Comparison of ENCODE assay signal across 21 cellular contexts in the genomic region with DNA sequence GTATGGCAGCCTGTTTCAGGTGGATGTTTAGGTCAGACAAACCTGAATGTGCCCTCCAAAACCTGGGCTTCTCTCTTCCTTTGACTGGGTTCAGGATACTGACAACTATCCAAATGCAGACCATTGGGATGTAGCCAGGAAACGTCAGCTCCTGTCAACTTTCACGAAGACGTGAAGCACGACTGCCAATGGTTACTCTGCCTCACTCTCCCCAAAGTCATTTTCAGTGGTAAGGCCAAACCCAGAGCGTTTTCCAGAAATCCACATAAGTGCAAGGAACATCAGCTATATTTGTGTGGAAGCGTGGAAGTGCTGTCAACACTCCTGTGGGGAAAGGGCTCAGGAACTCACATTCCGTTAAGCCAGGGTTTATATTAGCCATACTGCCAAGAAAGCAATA. TPM values are rescaled to one million over a fixed set of nuclear protein-coding genes. Genes with fewer than 3 reads are reported as not detected.
DNase-seq lines count a peak whose midpoint lies in the region; ATAC-seq and TF ChIP-seq lines count a peak whose summit lies in the region.
"Had no signal": no experiment of that assay in that cellular context is flagged by ENCODE, and none has a peak within 500 bp of the region (broad histone marks: within the 10 kb centered on the region; RNA-seq: fewer than 3 reads in every experiment).

No MANE protein-coding gene starts in this region.

- H3K36me3 ChIP-seq in heart right ventricle (no peaks in the 10 kb centered on the region), gastrocnemius medialis (no peaks in the 10 kb centered on the region), uterus (no peaks in the 10 kb centered on the region)
- no peaks in the 10 kb centered on the region for H3K36me3 ChIP-seq in CD8-positive, alpha-beta T cell (ENCODE audit: insufficient read depth, low read length)
- H3K36me3 ChIP-seq: SJSA1 had no signal

- H3K36me3 Mint-ChIP-seq in CD8-positive, alpha-beta T cell, result no peaks in the 10 kb centered on the region
- H3K36me3 Mint-ChIP-seq: activated CD8-positive, alpha-beta memory T cell treated with anti-CD3 and anti-CD28 coated beads, Interleukin-2, amount 10 ng/mL, durations not matched to agents 7 days and 5 days; activated naive CD4-positive, alpha-beta T cell treated with anti-CD3 and anti-CD28 coated beads, Interleukin-2, amount 10 ng/mL, durations not matched to agents 7 days and 5 days; CD14-positive monocyte; IgD-negative memory B cell; type B pancreatic cell had no signal

- H3K4me1 ChIP-seq in heart right ventricle (peaks cover 3 to 79% (median 67%) of the 10 kb centered on the region in 9 donors), gastrocnemius medialis (peaks cover 44 to 75% of the 10 kb centered on the region in 2 donors), uterus (no peaks in the 10 kb centered on the region)
- H3K4me1 ChIP-seq in CD8-positive, alpha-beta T cell (ENCODE audit: insufficient read depth, low read length), result no peaks in the 10 kb centered on the region

- in situ Hi-C loops in gastrocnemius medialis (cut with MboI; ENCODE audit: low sequenced_read_pairs in 4 of 4), result no loop called here

- ATAC-seq in heart right ventricle, result peak in 6 of 8 donors; percentile 30 to 83 (median 48)
- no peak for ATAC-seq in gastrocnemius medialis
- no peak for ATAC-seq in CD8-positive, alpha-beta T cell
- ATAC-seq: activated CD8-positive, alpha-beta memory T cell treated with anti-CD3 and anti-CD28 coated beads, Interleukin-2, amount 10 ng/mL, durations not matched to agents 7 days and 5 days had no signal

- CTCF ChIA-PET in CD8-positive, alpha-beta T cell (lab: Charles Lee), result no interaction called here

- H3K9me3 Mint-ChIP-seq in CD8-positive, alpha-beta T cell, result no peaks in the 10 kb centered on the region
- H3K9me3 Mint-ChIP-seq: activated CD4-positive, alpha-beta T cell treated with anti-CD3 and anti-CD28 coated beads, Interleukin-2, amount 10 ng/mL, durations not matched to agents 24 days and 14 days; activated naive CD4-positive, alpha-beta T cell treated with anti-CD3 and anti-CD28 coated beads, Interleukin-2, amount 10 ng/mL, durations not matched to agents 7 days and 5 days; CD14-positive monocyte; H9; IgD-negative memory B cell; neural crest cell; type B pancreatic cell had no signal

- TF ChIP-seq CTCF in heart right ventricle (IDR thresholded peaks at IDR 0.05) (no peak), gastrocnemius medialis (IDR thresholded peaks at IDR 0.05 in 4 of 5, conservative IDR thresholded peaks at IDR 0.05 in 1 of 5) (no peak), uterus (IDR thresholded peaks at IDR 0.05) (no peak)
- no peak for TF ChIP-seq CTCF in CD8-positive, alpha-beta T cell (IDR thresholded peaks at IDR 0.05)

- H3K27ac ChIP-seq in cingulate gyrus (ENCODE audit: low read depth, low read length), result peak overlapping the region; percentile 85
- peak overlapping the region; percentile 21 to 85 (median 80) for H3K27ac ChIP-seq in heart right ventricle
- H3K27ac ChIP-seq in gastrocnemius medialis, result peak overlapping the region; percentile 55 to 84 (median 74)
- H3K27ac ChIP-seq in uterus, result peak overlapping the region; percentile 54 to 65
- H3K27ac ChIP-seq in CD8-positive, alpha-beta T cell (ENCODE audit: low read depth, low read length), result no peak overlapping the region
- H3K27ac ChIP-seq: SJSA1 had no signal

- H3K9me3 ChIP-seq in heart right ventricle, result no peaks in the 10 kb centered on the region
- no peaks in the 10 kb centered on the region for H3K9me3 ChIP-seq in gastrocnemius medialis
- no peaks in the 10 kb centered on the region for H3K9me3 ChIP-seq in uterus
- H3K9me3 ChIP-seq in CD8-positive, alpha-beta T cell (ENCODE audit: low read length), result no peaks in the 10 kb centered on the region
- H3K9me3 ChIP-seq: SJSA1 had no signal

- H3K27me3 Mint-ChIP-seq in CD8-positive, alpha-beta T cell (ENCODE audit: low read depth), result peaks cover 10% of the 10 kb centered on the region
- H3K27me3 Mint-ChIP-seq: activated naive CD4-positive, alpha-beta T cell treated with anti-CD3 and anti-CD28 coated beads, Interleukin-2, amount 10 ng/mL, durations not matched to agents 7 days and 5 days; progenitor cell of endocrine pancreas; type B pancreatic cell had no signal

- no peak overlapping the region for H3K4me3 ChIP-seq in heart right ventricle
- H3K4me3 ChIP-seq in gastrocnemius medialis, result no peak overlapping the region
- no peak overlapping the region for H3K4me3 ChIP-seq in uterus
- no peak overlapping the region for H3K4me3 ChIP-seq in CD8-positive, alpha-beta T cell (ENCODE audit: low read depth, low read length)
- H3K4me3 ChIP-seq: SJSA1 had no signal

- H3K27ac Mint-ChIP-seq in CD8-positive, alpha-beta T cell, result no peak overlapping the region
- H3K27ac Mint-ChIP-seq: activated CD4-positive, alpha-beta T cell treated with anti-CD3 and anti-CD28 coated beads, Interleukin-2, amount 10 ng/mL, durations not matched to agents 24 days and 14 days; activated CD8-positive, alpha-beta memory T cell treated with anti-CD3 and anti-CD28 coated beads, Interleukin-2, amount 10 ng/mL, durations not matched to agents 7 days and 5 days; activated naive CD4-positive, alpha-beta T cell treated with anti-CD3 and anti-CD28 coated beads, Interleukin-2, amount 10 ng/mL, durations not matched to agents 7 days and 5 days; CD14-positive monocyte; H9; IgD-negative memory B cell; progenitor cell of endocrine pancreas; type B pancreatic cell had no signal

- H3K4me1 Mint-ChIP-seq in CD8-positive, alpha-beta T cell (ENCODE audit: low read depth), result no peaks in the 10 kb centered on the region
- H3K4me1 Mint-ChIP-seq: activated CD4-positive, alpha-beta T cell treated with anti-CD3 and anti-CD28 coated beads, Interleukin-2, amount 10 ng/mL, durations not matched to agents 24 days and 14 days; activated CD8-positive, alpha-beta memory T cell treated with anti-CD3 and anti-CD28 coated beads, Interleukin-2, amount 10 ng/mL, durations not matched to agents 7 days and 5 days; activated naive CD4-positive, alpha-beta T cell treated with anti-CD3 and anti-CD28 coated beads, Interleukin-2, amount 10 ng/mL, durations not matched to agents 7 days and 5 days; CD14-positive monocyte; H9; IgD-negative memory B cell; neural crest cell had no signal

- TF ChIP-seq POLR2A in gastrocnemius medialis (IDR thresholded peaks at IDR 0.05) (no peak), uterus (IDR thresholded peaks at IDR 0.05) (no peak)

- whole genome bisulfite sequencing in heart right ventricle, 2 donors, result 30 to 51% methylated on average over 7 of the region's 7 CpGs

- intact Hi-C loops in heart right ventricle (cut with DNase I) (loop anchor here in 2 of 10 donors (2.0 to 5.0 kb wide), 2 partner anchors 21 to 96 kb away; partner anchors contain the start of gene RCAN2 (in 1 of the 2)), gastrocnemius medialis (cut with DNase I; ENCODE audit: low total_unique reads) (no loop called here), uterus (cut with DNase I; ENCODE audit: low total_unique reads) (no loop called here)
- intact Hi-C loops in CD8-positive, alpha-beta T cell (cut with DNase I, micrococcal nuclease), result no loop called here

- H3K27me3 ChIP-seq in heart right ventricle (no peaks in the 10 kb centered on the region), gastrocnemius medialis (no peaks in the 10 kb centered on the region), uterus (no peaks in the 10 kb centered on the region)
- H3K27me3 ChIP-seq in CD8-positive, alpha-beta T cell (ENCODE audit: insufficient read depth, low read length), result no peaks in the 10 kb centered on the region
- H3K27me3 ChIP-seq: SJSA1 had no signal

- DNase-seq in heart right ventricle (peak in 1 of 2 donors; percentile 38), gastrocnemius medialis (no peak), uterus (no peak), RPMI8226 (no peak)
- no peak for DNase-seq in CD8-positive, alpha-beta T cell
- DNase-seq in stimulated activated CD4-positive, alpha-beta T cell treated with anti-CD3 and anti-CD28 coated beads, Interleukin-2, amount 100 ng/mL, for 24 hours, result no peak
- DNase-seq: activated CD4-positive, alpha-beta T cell treated with anti-CD3 and anti-CD28 coated beads, Interleukin-2, amount 10 ng/mL, durations not matched to agents 24 days and 14 days; activated CD8-positive, alpha-beta memory T cell treated with anti-CD3 and anti-CD28 coated beads, Interleukin-2, amount 10 ng/mL, durations not matched to agents 7 days and 5 days; activated naive CD4-positive, alpha-beta T cell treated with anti-CD3 and anti-CD28 coated beads, Interleukin-2, amount 10 ng/mL, durations not matched to agents 7 days and 5 days; DMS 273 treated with DMSO at 0.1 percent for 48 hours; H9; NCI-H1105 treated with DMSO at 0.1 percent for 48 hours; NCI-H446 had no signal

- POLR2A ChIA-PET in CD8-positive, alpha-beta T cell (lab: Charles Lee), result no interaction called here

- no peak overlapping the region for H3K4me3 Mint-ChIP-seq in CD8-positive, alpha-beta T cell
- H3K4me3 Mint-ChIP-seq: activated CD4-positive, alpha-beta T cell treated with anti-CD3 and anti-CD28 coated beads, Interleukin-2, amount 10 ng/mL, durations not matched to agents 24 days and 14 days; activated CD8-positive, alpha-beta memory T cell treated with anti-CD3 and anti-CD28 coated beads, Interleukin-2, amount 10 ng/mL, durations not matched to agents 7 days and 5 days; activated naive CD4-positive, alpha-beta T cell treated with anti-CD3 and anti-CD28 coated beads, Interleukin-2, amount 10 ng/mL, durations not matched to agents 7 days and 5 days; CD14-positive monocyte; H9; IgD-negative memory B cell; neural crest cell; type B pancreatic cell had no signal

RNA-seq across cellular contexts. Expression of gene RCAN2, which starts 20.1 kb away (rescaled TPM):
- total RNA-seq in heart right ventricle (100 to 1,000 TPM; 291 to 352 (median 299) TPM), gastrocnemius medialis (10 to 100 TPM; 26.2 to 88.8 (median 43.2) TPM), uterus (10 to 100 TPM in 2 of 4 donors, 1 to 10 TPM in 2; 3.0 to 36.4 (median 16.3) TPM)
- polyA plus RNA-seq in heart right ventricle, result 10 to 100 TPM; 51.0 to 85.4 TPM
- under 1 TPM in 1 of 2 experiments, not detected in 1; 0.11 TPM for total RNA-seq in CD8-positive, alpha-beta T cell
- total RNA-seq: G401 had no signal
- polyA plus RNA-seq: CD14-positive monocyte, IgD-negative memory B cell had no signal

Comparison
In these comparisons a context has a peak if more than half of its experiments do, and no peak if none do; other contexts are left out.
1. ATAC-seq: peak in heart right ventricle (6 of 8); none in gastrocnemius medialis (0 of 2) and CD8-positive, alpha-beta T cell (single experiment).